Comparison of ENCODE assay signal across 35 cellular contexts in the genomic region with DNA sequence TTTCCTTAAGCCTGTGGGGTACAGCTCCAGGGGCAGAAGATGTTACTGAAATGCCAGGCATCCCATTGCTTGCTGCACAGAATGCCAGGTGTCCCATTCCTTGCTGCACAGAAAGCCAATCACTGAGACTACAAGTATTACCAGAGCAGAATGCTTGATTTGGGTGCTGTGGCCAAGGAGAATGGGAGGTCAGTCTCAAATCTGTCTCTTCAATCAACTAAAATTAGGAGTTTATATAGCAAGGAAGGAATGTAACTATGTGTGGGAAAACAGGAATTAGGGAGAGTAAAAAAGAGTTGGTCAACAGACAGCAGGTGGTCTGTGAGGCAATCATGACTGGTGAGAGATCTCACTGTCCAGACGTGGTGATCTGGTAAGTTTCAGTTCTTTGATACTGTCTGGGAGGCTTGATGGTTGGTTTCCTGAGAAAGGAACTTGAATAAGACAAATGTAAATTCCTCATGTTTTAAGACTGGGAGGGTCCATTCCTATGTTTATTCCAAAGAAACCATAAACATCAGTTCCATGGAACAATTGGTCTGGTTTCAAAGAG. TPM values are rescaled to one million over a fixed set of nuclear protein-coding genes. Genes with fewer than 3 reads are reported as not detected.
DNase-seq lines count a peak whose midpoint lies in the region; ATAC-seq, FAIRE-seq and TF ChIP-seq lines count a peak whose summit lies in the region.
"Had no signal": no experiment of that assay in that cellular context is flagged by ENCODE, and none has a peak within 500 bp of the region (broad histone marks: within the 10 kb centered on the region; RNA-seq: fewer than 3 reads in every experiment).

No MANE protein-coding gene starts in this region.

- H3K4me3 Mint-ChIP-seq in activated CD4-positive, alpha-beta T cell treated with anti-CD3 and anti-CD28 coated beads for 36 hours, result no peak overlapping the region
- no peak overlapping the region for H3K4me3 Mint-ChIP-seq in osteocyte (ENCODE audit: unreplicated experiment)
- H3K4me3 Mint-ChIP-seq: CD4-positive, alpha-beta memory T cell; naive thymus-derived CD8-positive, alpha-beta T cell had no signal

- no peaks in the 10 kb centered on the region for H3K36me3 Mint-ChIP-seq in activated CD4-positive, alpha-beta T cell treated with anti-CD3 and anti-CD28 coated beads for 36 hours (ENCODE audit: low read depth)
- no peaks in the 10 kb centered on the region for H3K36me3 Mint-ChIP-seq in osteocyte (ENCODE audit: unreplicated experiment)
- H3K36me3 Mint-ChIP-seq: activated naive CD4-positive, alpha-beta T cell treated with anti-CD3 and anti-CD28 coated beads, Interleukin-2, amount 50 U/mL, for 72 hours; CD4-positive, alpha-beta memory T cell; naive thymus-derived CD8-positive, alpha-beta T cell had no signal

- H3K4me2 ChIP-seq in GM12878 (ENCODE audit: control insufficient read depth, insufficient read depth), result no peak overlapping the region

- SMC1A ChIA-PET in GM12878 (lab: Charles Lee; ENCODE audit: uncharacterized antibody, unreplicated experiment), result no interaction called here

- no peak overlapping the region for H3K9ac ChIP-seq in GM12878 (ENCODE audit: control insufficient read depth, insufficient read depth, low read length)
- no peak overlapping the region for H3K9ac ChIP-seq in colonic mucosa (ENCODE audit: low read depth in 2 of 2, low read length in 2 of 2)

- peaks cover 34% of the 10 kb centered on the region for H3K4me1 ChIP-seq in left ventricle myocardium inferior
- H3K4me1 ChIP-seq in right atrium auricular region, result peaks cover 0 to 8% of the 10 kb centered on the region in 2 donors
- H3K4me1 ChIP-seq in GM12878 (ENCODE audit: control insufficient read depth, insufficient read depth, low read length), result no peaks in the 10 kb centered on the region
- no peaks in the 10 kb centered on the region for H3K4me1 ChIP-seq in colonic mucosa
- H3K4me1 ChIP-seq: Peyer's patch, suprapubic skin had no signal

- peak overlapping the region; percentile 51 for H3K27ac ChIP-seq in left ventricle myocardium inferior (replicated peaks)
- H3K27ac ChIP-seq in right atrium auricular region, result no peak overlapping the region
- H3K27ac ChIP-seq in GM12878 (ENCODE audit: control insufficient read depth, insufficient read depth), result no peak overlapping the region
- H3K27ac ChIP-seq in layer of hippocampus (ENCODE audit: low read depth, low read length), result peak overlapping the region; percentile 38
- H3K27ac ChIP-seq in colonic mucosa, result no peak overlapping the region
- H3K27ac ChIP-seq: coronary artery, Peyer's patch, suprapubic skin, WERI-Rb-1 had no signal

- no peak for TF ChIP-seq EP300 in GM12878 (IDR thresholded peaks at IDR 0.05; ENCODE audit: borderline replicate concordance in 1 of 2, control insufficient read depth in 1 of 2, low read depth in 2 of 2, low read length in 2 of 2)

- H3K27me3 Mint-ChIP-seq in activated CD4-positive, alpha-beta T cell treated with anti-CD3 and anti-CD28 coated beads for 36 hours, result peaks cover 12% of the 10 kb centered on the region
- H3K27me3 Mint-ChIP-seq in osteocyte (ENCODE audit: unreplicated experiment), result peaks cover 19% of the 10 kb centered on the region

- no peaks in the 10 kb centered on the region for H3K9me3 Mint-ChIP-seq in activated CD4-positive, alpha-beta T cell treated with anti-CD3 and anti-CD28 coated beads for 36 hours (ENCODE audit: low read depth)
- H3K9me3 Mint-ChIP-seq in osteocyte (ENCODE audit: unreplicated experiment), result no peaks in the 10 kb centered on the region
- H3K9me3 Mint-ChIP-seq: activated naive CD4-positive, alpha-beta T cell treated with anti-CD3 and anti-CD28 coated beads, Interleukin-2, amount 50 U/mL, for 72 hours had no signal

- RAD21 ChIA-PET in GM12878 (lab: Charles Lee; ENCODE audit: unreplicated experiment), result no interaction called here

- CTCF ChIA-PET in GM12878 (lab: Yijun Ruan, JAX), result interaction anchor here (0.6 to 0.8 kb wide), 2 partner anchors 227 to 421 kb away, joined by 3 read pairs; no protein-coding TSS in a partner anchor
- CTCF ChIA-PET in activated CD4-positive, alpha-beta T cell treated with anti-CD3 and anti-CD28 coated beads for 36 hours (lab: Charles Lee), result interaction anchor here (0.6 to 1.3 kb wide), 3 partner anchors 13 to 42 kb away, joined by 3 to 5 read pairs (median 4); no protein-coding TSS in a partner anchor

- H3K4me3 ChIP-seq in left ventricle myocardium inferior (no peak overlapping the region), right atrium auricular region (no peak overlapping the region), GM12878 (no peak overlapping the region), colonic mucosa (no peak overlapping the region)
- H3K4me3 ChIP-seq: coronary artery, K562, Peyer's patch, skin epidermis, suprapubic skin, upper lobe of left lung had no signal

- no peak overlapping the region for H2AFZ ChIP-seq in GM12878 (ENCODE audit: control insufficient read depth, low read depth, low read length)

- H3K4me1 Mint-ChIP-seq in activated CD4-positive, alpha-beta T cell treated with anti-CD3 and anti-CD28 coated beads for 36 hours, result no peaks in the 10 kb centered on the region
- peaks cover 3% of the 10 kb centered on the region for H3K4me1 Mint-ChIP-seq in osteocyte (ENCODE audit: unreplicated experiment)
- H3K4me1 Mint-ChIP-seq: CD4-positive, alpha-beta memory T cell; naive thymus-derived CD8-positive, alpha-beta T cell had no signal

- in situ Hi-C loops in GM12878 (cut with MboI), result no loop called here

- H3K36me3 ChIP-seq in left ventricle myocardium inferior (no peaks in the 10 kb centered on the region), right atrium auricular region (no peaks in the 10 kb centered on the region), GM12878 (ENCODE audit: control insufficient read depth in 2 of 2, insufficient read depth in 2 of 2, low read length in 1 of 2) (no peaks in the 10 kb centered on the region), colonic mucosa (no peaks in the 10 kb centered on the region)
- H3K36me3 ChIP-seq: Peyer's patch, suprapubic skin, upper lobe of left lung, WERI-Rb-1 had no signal

- intact Hi-C loops in left ventricle myocardium inferior (cut with micrococcal nuclease) (no loop called here), GM12878 (cut with micrococcal nuclease; ENCODE audit: unreplicated experiment) (no loop called here), colonic mucosa (cut with DNase I) (no loop called here)
- intact Hi-C loops in activated CD4-positive, alpha-beta T cell treated with anti-CD3 and anti-CD28 coated beads for 36 hours (cut with DNase I, micrococcal nuclease), result no loop called here

- H3K9me3 ChIP-seq in left ventricle myocardium inferior (replicated peaks), result no peaks in the 10 kb centered on the region
- no peaks in the 10 kb centered on the region for H3K9me3 ChIP-seq in right atrium auricular region
- no peaks in the 10 kb centered on the region for H3K9me3 ChIP-seq in GM12878 (replicated peaks; ENCODE audit: control insufficient read depth, insufficient read depth, low read length)
- H3K9me3 ChIP-seq in colonic mucosa, result no peaks in the 10 kb centered on the region
- H3K9me3 ChIP-seq: Peyer's patch, suprapubic skin, upper lobe of left lung had no signal

- DNase-seq in left ventricle myocardium inferior (no peak), right atrium auricular region (ENCODE audit: low spot score) (no peak), GM12878 (ENCODE audit: low read depth, low spot score) (no peak), colonic mucosa (no peak), NCI-H526 treated with DMSO at 0.1 percent for 48 hours (lab: John Stamatoyannopoulos, UW) (no peak), osteocyte (ENCODE audit: extremely low spot score, unreplicated experiment) (no peak)
- DNase-seq in activated CD4-positive, alpha-beta T cell treated with anti-CD3 and anti-CD28 coated beads for 36 hours, result no peak
- DNase-seq: activated CD4-positive, alpha-beta T cell treated with anti-CD3 and anti-CD28 coated beads for 48 hours; activated effector memory CD4-positive, alpha-beta T cell treated with Interleukin-2 at 50 U/mL for 16 hours; activated T-cell treated with anti-CD3 and anti-CD28 coated beads, Interleukin-2, amount 50 U/mL, for 1 hour; aorta; CD4-positive, alpha-beta memory T cell; effector memory CD4-positive, alpha-beta T cell; erythroblast; midbrain; naive thymus-derived CD8-positive, alpha-beta T cell; NCI-H1417 treated with DMSO at 0.1 percent for 48 hours; NCI-H2029 treated with DMSO at 0.1 percent for 48 hours; NCI-H524; Peyer's patch; SHP77 treated with DMSO at 0.1 percent for 48 hours; stimulated activated naive CD4-positive, alpha-beta T cell treated with Interleukin-2 at 50 U/mL for 16 hours; T1000; upper lobe of left lung; WERI-Rb-1 had no signal

- H3K27me3 ChIP-seq in left ventricle myocardium inferior (ENCODE audit: low read depth), result no peaks in the 10 kb centered on the region
- no peaks in the 10 kb centered on the region for H3K27me3 ChIP-seq in right atrium auricular region
- no peaks in the 10 kb centered on the region; a peak in 1 of 4 replicates for H3K27me3 ChIP-seq in GM12878 (replicated peaks in 1 of 2; ENCODE audit: control insufficient read depth in 2 of 2, insufficient read depth in 2 of 2, low read length in 1 of 2)
- no peaks in the 10 kb centered on the region for H3K27me3 ChIP-seq in layer of hippocampus (ENCODE audit: control insufficient read depth, insufficient read depth, low read length)
- no peaks in the 10 kb centered on the region for H3K27me3 ChIP-seq in colonic mucosa
- H3K27me3 ChIP-seq: Peyer's patch, suprapubic skin, upper lobe of left lung had no signal

- no peak for TF ChIP-seq RAD21 in GM12878 (IDR thresholded peaks at IDR 0.05; ENCODE audit: insufficient read depth, low read depth, low read length)

- POLR2A ChIA-PET in GM12878 (lab: Charles Lee), result no interaction called here
- POLR2A ChIA-PET in activated CD4-positive, alpha-beta T cell treated with anti-CD3 and anti-CD28 coated beads for 36 hours (lab: Charles Lee), result no interaction called here

- no peaks in the 10 kb centered on the region for H4K20me1 ChIP-seq in GM12878 (ENCODE audit: control insufficient read depth, insufficient read depth)

- FAIRE-seq in GM12878 (lab: Jason Lieb, UNC), result peak; percentile 80
- FAIRE-seq: A204.1, GM18507, H1, islet of Langerhans, K562 had no signal

- TF ChIP-seq POLR2A in GM12878 (IDR thresholded peaks at IDR 0.05; ENCODE audit: low read depth, low read length), result no peak

- no peaks in the 10 kb centered on the region for H3K79me2 ChIP-seq in GM12878 (ENCODE audit: control insufficient read depth, insufficient read depth, low read length)

- WGBS in GM12878 (ENCODE audit: insufficient coverage, insufficient replicate concordance, low lambda C conversion rate, missing lambda C conversion rate), result 0% methylated on average over 1 of the region's 1 CpG

- BruUV-seq in GM12878 (replicated peaks; lab: Mats Ljungman, UMichigan), result no TSS peak

- no peak overlapping the region for H3K27ac Mint-ChIP-seq in activated CD4-positive, alpha-beta T cell treated with anti-CD3 and anti-CD28 coated beads for 36 hours
- H3K27ac Mint-ChIP-seq in osteocyte (ENCODE audit: unreplicated experiment), result no peak overlapping the region
- H3K27ac Mint-ChIP-seq: activated naive CD4-positive, alpha-beta T cell treated with anti-CD3 and anti-CD28 coated beads, Interleukin-2, amount 50 U/mL, for 72 hours; CD4-positive, alpha-beta memory T cell had no signal

- no peak for ATAC-seq in GM12878
- no peak for ATAC-seq in activated CD4-positive, alpha-beta T cell treated with anti-CD3 and anti-CD28 coated beads for 36 hours
- ATAC-seq: K562; naive thymus-derived CD8-positive, alpha-beta T cell had no signal

- TF ChIP-seq CTCF in left ventricle myocardium inferior (IDR thresholded peaks at IDR 0.05; ENCODE audit: borderline replicate concordance) (no peak), right atrium auricular region (IDR thresholded peaks at IDR 0.05) (no peak), GM12878 (IDR thresholded peaks at IDR 0.05 in 2 of 3, conservative IDR thresholded peaks at IDR 0.05 in 1 of 3; ENCODE audit: control insufficient read depth in 2 of 3, extremely low read depth in 1 of 3, insufficient read depth in 1 of 3, low read depth in 3 of 3, low read length in 3 of 3) (no peak), colonic mucosa (IDR thresholded peaks at IDR 0.05) (no peak), osteocyte (IDR thresholded peaks at IDR 0.05) (no peak)

RNA-seq across cellular contexts. Expression of a gene that starts 31.2 kb away (rescaled TPM):
- total RNA-seq in left ventricle myocardium inferior, result 12.4 TPM
- total RNA-seq in right atrium auricular region, result 10 to 100 TPM; 14.3 to 26.1 TPM
- total RNA-seq in GM12878 (2013; cell fraction: nucleolus; rRNA removed), result 1.0 and 1.9 TPM in 2 replicates
- total RNA-seq in GM12878 (2014; rRNA removed), result 0.40 and 0.49 TPM in 2 replicates
- total RNA-seq in GM12878 (2014; rRNA removed; fragmentation: Illumina TruSeq; extraction: Trizol), result 0.54 and 0.78 TPM in 2 replicates
- total RNA-seq in GM12878 (2021), result 2.3 and 2.4 TPM in 2 replicates
- polyA plus RNA-seq in GM12878 (2011; ENCODE audit: low read depth), result 0.72 TPM
- 0.29 and 0.67 TPM in 2 replicates for polyA plus RNA-seq in GM12878 (2011; rRNA removed)
- 0.67 and 0.70 TPM in 2 replicates for polyA plus RNA-seq in GM12878 (2011; cell fraction: cytosol; rRNA removed)
- 3.3 and 3.8 TPM in 2 replicates for polyA plus RNA-seq in GM12878 (2011; cell fraction: nucleus; rRNA removed)
- polyA plus RNA-seq in GM12878 (2012), result 1.6 and 1.8 TPM in 2 replicates
- polyA plus RNA-seq in GM12878 (2014; fragmentation: Illumina TruSeq; extraction: Trizol), result 0.98 and 1.2 TPM in 2 replicates
- polyA plus RNA-seq in GM12878 (2014; fragmentation: Nextera tagmentation; extraction: Ambion mirVana), result under 1 TPM; 0.06 to 0.35 TPM
- 1.7 and 1.9 TPM in 2 replicates for polyA plus RNA-seq in GM12878 (2014; rRNA removed)
- under 1 TPM; 0.45 to 0.52 TPM for polyA plus RNA-seq in GM12878 (2016; fragmentation: Nextera tagmentation; extraction: Ambion mirVana)
- 0.29 and 1.5 TPM in 2 replicates for polyA minus RNA-seq in GM12878 (2011; rRNA and poly(A)+ RNA removed)
- not detected in 2 replicates for polyA minus RNA-seq in GM12878 (2011; cell fraction: cytosol; rRNA and poly(A)+ RNA removed)
- 0.36 and 1.4 TPM in 2 replicates for polyA minus RNA-seq in GM12878 (2011; cell fraction: nucleus; rRNA and poly(A)+ RNA removed)
- total RNA-seq in colonic mucosa, result 1 to 10 TPM; 2.9 to 3.6 TPM
- 1 to 10 TPM; 4.0 to 5.3 TPM for total RNA-seq in activated CD4-positive, alpha-beta T cell treated with anti-CD3 and anti-CD28 coated beads for 36 hours
- 18.9 and 19.5 TPM in 2 replicates for total RNA-seq in osteocyte

Comparison
In these comparisons a context has a peak if more than half of its experiments do, and no peak if none do; other contexts are left out.
1. H3K27ac ChIP-seq: peak in left ventricle myocardium inferior (single experiment) and layer of hippocampus (single experiment); none in right atrium auricular region (0 of 2), GM12878 (single experiment) and colonic mucosa (single experiment).